In genomic region chrX:124005220-124005619, GRCh38 we compare ENCODE assay signal across 1 cellular context.
TF ChIP-seq lines count a peak whose summit lies in the region.

No MANE protein-coding gene starts in this region.

TF ChIP-seq in K562, 482 proteins besides CTCF, POLR2A, EP300 and RAD21 (continued from another document):
- TF ChIP-seq AFF1 (IDR thresholded peaks at IDR 0.05; ENCODE audit: low read depth in 1 of 2, partially characterized antibody in 2 of 2) (no peak), ZNF408 (CRISPR knock-in tag; IDR thresholded peaks at IDR 0.05; ENCODE audit: low read depth) (no peak), MCM7 (IDR thresholded peaks at IDR 0.05) (no peak), HEY1 (CRISPR knock-in tag; IDR thresholded peaks at IDR 0.05; ENCODE audit: borderline replicate concordance) (no peak), RERE (CRISPR knock-in tag; IDR thresholded peaks at IDR 0.05; ENCODE audit: borderline replicate concordance) (no peak), ZNF24 (IDR thresholded peaks at IDR 0.05) (no peak), SAFB2 (IDR thresholded peaks at IDR 0.05; ENCODE audit: borderline replicate concordance, low read depth, low read length, severe bottlenecking) (no peak), SNIP1 (IDR thresholded peaks at IDR 0.05; ENCODE audit: low read depth) (no peak), ZNF347 (CRISPR knock-in tag; IDR thresholded peaks at IDR 0.05; ENCODE audit: low read depth) (no peak), PTTG1 (tag; IDR thresholded peaks at IDR 0.05; ENCODE audit: low read depth) (no peak), ZNF668 (CRISPR knock-in tag; IDR thresholded peaks at IDR 0.05) (no peak), ZNF263 (CRISPR knock-in tag; IDR thresholded peaks at IDR 0.05; ENCODE audit: borderline replicate concordance) (no peak), GMEB1 (CRISPR knock-in tag; IDR thresholded peaks at IDR 0.05) (no peak), COPS2 (conservative IDR thresholded peaks at IDR 0.05) (no peak), SMARCA5 (IDR thresholded peaks at IDR 0.05) (no peak), SRF (CRISPR knock-in tag; IDR thresholded peaks at IDR 0.05) (no peak), L3MBTL2 (IDR thresholded peaks at IDR 0.05) (no peak)
